Comparison of ENCODE assay signal across 8 cellular contexts in the genomic region with DNA sequence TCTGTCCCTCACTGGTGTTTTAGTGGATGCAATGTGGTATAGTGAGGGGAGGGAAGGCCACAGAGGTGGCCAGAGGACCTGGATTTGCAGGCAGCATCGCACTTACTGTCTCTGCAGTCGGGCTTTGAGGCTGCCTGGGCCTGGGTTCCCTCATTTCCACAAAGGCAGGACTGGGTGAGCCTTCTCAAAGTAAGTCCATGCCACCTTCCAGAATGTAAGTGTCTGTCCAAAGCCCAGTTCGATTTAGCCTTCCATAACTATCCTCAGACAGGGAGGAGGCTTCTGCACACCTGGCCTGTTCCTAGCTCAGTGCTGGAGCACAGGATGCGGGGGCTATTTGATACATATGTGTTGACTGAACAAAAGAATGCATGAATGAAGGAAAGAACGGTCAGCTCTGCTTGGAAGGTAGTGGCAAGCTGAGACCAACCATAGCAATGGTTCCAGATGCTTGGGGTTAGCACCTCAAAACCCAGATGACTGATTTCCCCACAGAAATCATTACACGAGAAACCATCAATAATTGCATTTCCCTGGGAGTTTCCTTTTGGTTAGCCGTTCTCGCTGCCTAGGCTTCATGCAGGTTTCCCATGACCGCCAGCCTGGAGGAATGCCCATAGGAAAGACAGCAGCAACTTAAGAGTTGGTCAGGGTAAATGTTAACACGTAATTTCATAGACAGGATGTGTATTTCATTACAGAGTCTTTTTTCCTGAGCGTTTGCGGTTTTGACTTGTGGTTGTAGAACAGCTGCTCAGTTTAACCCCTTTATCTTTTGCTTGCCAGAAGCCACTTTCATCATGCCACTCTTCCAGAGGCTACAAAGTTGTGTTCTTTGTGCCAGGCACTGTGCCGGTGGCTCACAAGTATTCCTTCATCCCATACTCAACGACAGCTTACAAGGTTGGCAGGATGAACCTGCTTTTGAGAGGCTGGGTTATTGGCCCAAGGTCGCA. TPM values are rescaled to one million over a fixed set of nuclear protein-coding genes. Genes with fewer than 3 reads are reported as not detected.
DNase-seq lines count a peak whose midpoint lies in the region; ATAC-seq and TF ChIP-seq lines count a peak whose summit lies in the region.

No MANE protein-coding gene starts in this region.

- H3K27me3 Mint-ChIP-seq in central memory CD8-positive, alpha-beta T cell: no peaks in the 10 kb centered on the region
- H3K27me3 Mint-ChIP-seq in stimulated activated naive B cell treated with anti-CD40 and anti-IgM and Interleukin-4, amounts not matched to agents 10 μg/mL and 1 μg/mL and 100 μg/mL, for 72 hours: no peaks in the 10 kb centered on the region

- H3K27ac ChIP-seq in tibial nerve: no peak overlapping the region

- H3K9me3 ChIP-seq in tibial nerve: no peaks in the 10 kb centered on the region

- TF ChIP-seq POLR2A in tibial nerve (IDR thresholded peaks at IDR 0.05): no peak

- peaks cover 0 to 30% (median 12%) of the 10 kb centered on the region in 4 donors for H3K4me1 ChIP-seq in tibial nerve

- intact Hi-C loops in left colon (cut with DNase I, micrococcal nuclease): no loop called here

- no peaks in the 10 kb centered on the region for H3K27me3 ChIP-seq in tibial nerve

- no peaks in the 10 kb centered on the region for H3K36me3 ChIP-seq in tibial nerve

- no peak for TF ChIP-seq CTCF in tibial nerve (IDR thresholded peaks at IDR 0.05)

- peak overlapping the region; percentile 79 for H3K27ac Mint-ChIP-seq in central memory CD8-positive, alpha-beta T cell (ENCODE audit: low read depth)
- H3K27ac Mint-ChIP-seq in stimulated activated naive B cell treated with anti-CD40 and anti-IgM and Interleukin-4, amounts not matched to agents 10 μg/mL and 1 μg/mL and 100 μg/mL, for 72 hours: peak overlapping the region; percentile 80

- peak; percentile 34 for ATAC-seq in HG02610 (IDR thresholded peaks at IDR 0.05; ENCODE audit: unreplicated experiment)
- ATAC-seq in central memory CD8-positive, alpha-beta T cell (replicated peaks; ENCODE audit: extremely low read depth, poor library complexity, severe bottlenecking): peak; percentile 49
- ATAC-seq in stimulated activated naive B cell treated with anti-CD40 and anti-IgM and Interleukin-4, amounts not matched to agents 10 μg/mL and 1 μg/mL and 100 μg/mL, for 72 hours (replicated peaks): peak; percentile 12 to 30
- ATAC-seq in left colon: no peak

- H3K9me3 Mint-ChIP-seq in central memory CD8-positive, alpha-beta T cell: no peaks in the 10 kb centered on the region
- H3K9me3 Mint-ChIP-seq in stimulated activated naive B cell treated with anti-CD40 and anti-IgM and Interleukin-4, amounts not matched to agents 10 μg/mL and 1 μg/mL and 100 μg/mL, for 72 hours: no peaks in the 10 kb centered on the region

- peak overlapping the region; percentile 86 for H3K4me3 Mint-ChIP-seq in central memory CD8-positive, alpha-beta T cell
- H3K4me3 Mint-ChIP-seq in stimulated activated naive B cell treated with anti-CD40 and anti-IgM and Interleukin-4, amounts not matched to agents 10 μg/mL and 1 μg/mL and 100 μg/mL, for 72 hours: peak overlapping the region in 1 of 2 donors; percentile 31

- 69 to 73% methylated on average over 15 of the region's 15 CpGs for WGBS in tibial nerve, 2 donors

- peaks cover 13% of the 10 kb centered on the region for H3K36me3 Mint-ChIP-seq in central memory CD8-positive, alpha-beta T cell (ENCODE audit: insufficient read depth)
- H3K36me3 Mint-ChIP-seq in stimulated activated naive B cell treated with anti-CD40 and anti-IgM and Interleukin-4, amounts not matched to agents 10 μg/mL and 1 μg/mL and 100 μg/mL, for 72 hours: peaks cover 0 to 4% of the 10 kb centered on the region in 2 donors

- no peak for TF ChIP-seq EP300 in tibial nerve (IDR thresholded peaks at IDR 0.05)

- H3K4me3 ChIP-seq in tibial nerve: peak overlapping the region in 1 of 4 donors; percentile 91

- peak; percentile 54 for DNase-seq in EL
- peak; percentile 69 for DNase-seq in SKM-1 (lab: John Stamatoyannopoulos, UW; ENCODE audit: unreplicated experiment)
- DNase-seq in central memory CD8-positive, alpha-beta T cell (ENCODE audit: low spot score in 2 of 2): peak in 1 of 2 donors; percentile 51
- DNase-seq in stimulated activated naive B cell treated with anti-CD40 and anti-IgM and Interleukin-4, amounts not matched to agents 10 μg/mL and 1 μg/mL and 100 μg/mL, for 72 hours: no peak
- DNase-seq in tibial nerve (ENCODE audit: low spot score in 2 of 2): no peak
- DNase-seq in left colon: no peak
- no peak for DNase-seq in LoVo (ENCODE audit: low spot score)

- peaks cover 62% of the 10 kb centered on the region for H3K4me1 Mint-ChIP-seq in central memory CD8-positive, alpha-beta T cell
- H3K4me1 Mint-ChIP-seq in stimulated activated naive B cell treated with anti-CD40 and anti-IgM and Interleukin-4, amounts not matched to agents 10 μg/mL and 1 μg/mL and 100 μg/mL, for 72 hours: peaks cover 33 to 40% of the 10 kb centered on the region in 2 donors

RNA-seq across cellular contexts. Expression of a gene that starts 2.7 kb away (rescaled TPM):
- total RNA-seq in tibial nerve (10 to 100 TPM; 17.8 to 24.6 (median 20.0) TPM), left colon (10 to 100 TPM; 15.7 to 18.5 TPM)

RNA-seq across cellular contexts. Expression of a gene that starts 33.7 kb away (rescaled TPM):
- total RNA-seq in tibial nerve: 1 to 10 TPM in 1 of 4 donors, under 1 TPM in 3; under 0.01 to 1.2 (median 0.75) TPM
- total RNA-seq in left colon: under 1 TPM; 0.15 to 0.42 TPM

Comparison
In these comparisons a context has a peak if more than half of its experiments do, and no peak if none do; other contexts are left out.
1. DNase-seq: peak in EL (single experiment) and SKM-1 (single experiment); none in stimulated activated naive B cell treated with anti-CD40 and anti-IgM and Interleukin-4, amounts not matched to agents 10 μg/mL and 1 μg/mL and 100 μg/mL, for 72 hours (single experiment), tibial nerve (0 of 2), left colon (0 of 2) and LoVo (single experiment).